In the genomic region with DNA sequence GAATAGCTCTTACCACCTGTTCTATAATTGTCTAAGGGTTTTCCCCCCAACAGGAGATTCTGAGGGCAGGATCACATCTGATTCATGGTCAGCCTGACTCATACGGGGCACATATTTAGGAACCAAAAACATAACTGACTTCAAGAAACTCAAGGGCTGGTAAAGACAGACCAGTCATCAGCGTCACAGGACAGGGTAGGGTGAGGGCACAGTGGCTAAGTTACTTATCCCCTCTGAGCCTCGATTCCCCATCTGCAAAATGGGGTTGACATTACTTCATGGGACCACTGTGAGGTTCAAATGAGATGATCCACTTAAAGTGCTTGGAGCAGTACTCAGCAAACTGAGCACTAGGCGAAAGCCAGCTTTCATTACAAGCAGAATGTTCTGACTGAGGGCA, we compare ENCODE assay signal across 8 cellular contexts. TPM values are rescaled to one million over a fixed set of nuclear protein-coding genes. Genes with fewer than 3 reads are reported as not detected.
DNase-seq lines count a peak whose midpoint lies in the region; TF ChIP-seq lines count a peak whose summit lies in the region.

No MANE protein-coding gene starts in this region.

- H4K20me1 ChIP-seq in fibroblast of lung (ENCODE audit: control insufficient read depth, extremely low read depth, insufficient read depth, low read length): no peaks in the 10 kb centered on the region

- DNase-seq in DMS53 (lab: John Stamatoyannopoulos, UW) (peak; percentile 37), DMS53 treated with DMSO at 0.1 percent for 48 hours (lab: John Stamatoyannopoulos, UW; ENCODE audit: unreplicated experiment) (no peak), HL-60 (ENCODE audit: low read depth in 1 of 2, low spot score in 1 of 2) (no peak), fibroblast of lung (ENCODE audit: low read depth in 2 of 2) (peak; percentile 13 to 54), trophoblast cell (peak; percentile 23 to 45), SKM-1 (lab: John Stamatoyannopoulos, UW; ENCODE audit: unreplicated experiment) (no peak), NCI-H526 treated with DMSO at 0.1 percent for 48 hours (lab: John Stamatoyannopoulos, UW) (no peak)
- DNase-seq in activated CD8-positive, alpha-beta memory T cell treated with anti-CD3 and anti-CD28 coated beads, Interleukin-2, amount 50 U/mL, for 24 hours (ENCODE audit: extremely low read depth): peak; percentile 17

- H3K4ac ChIP-seq in trophoblast cell (ENCODE audit: low read depth, low read length): no peak overlapping the region

- H4K8ac ChIP-seq in trophoblast cell (ENCODE audit: low read depth, low read length): peak overlapping the region; percentile 92

- H4K91ac ChIP-seq in trophoblast cell (ENCODE audit: low read depth, low read length): peak overlapping the region; percentile 48

- H2BK120ac ChIP-seq in trophoblast cell (ENCODE audit: insufficient read depth, low read length, poor library complexity): no peak overlapping the region

- H3K9me3 ChIP-seq in fibroblast of lung (ENCODE audit: control insufficient read depth, insufficient read depth, low read depth, low read length) (no peaks in the 10 kb centered on the region), trophoblast cell (ENCODE audit: insufficient read depth, low read depth, low read length) (no peaks in the 10 kb centered on the region)

- H3K27ac ChIP-seq in HL-60 (replicated peaks) (peak overlapping the region; percentile 80), fibroblast of lung (ENCODE audit: insufficient read depth, low read length) (peak overlapping the region; percentile 97), trophoblast cell (ENCODE audit: low read depth, low read length) (no peak overlapping the region)

- no peak for TF ChIP-seq CTCF in HL-60 (IDR thresholded peaks at IDR 0.05; ENCODE audit: insufficient read depth, low read length)
- no peak for TF ChIP-seq CTCF in fibroblast of lung (conservative IDR thresholded peaks at IDR 0.05 in 1 of 2, IDR thresholded peaks at IDR 0.05 in 1 of 2; ENCODE audit: low read depth in 1 of 2, low read length in 2 of 2)

- H3K4me2 ChIP-seq in fibroblast of lung (ENCODE audit: extremely low read depth, insufficient read depth, low read length) (peak overlapping the region; percentile 96), trophoblast cell (ENCODE audit: low read length) (peak overlapping the region; percentile 73)

- H3K14ac ChIP-seq in trophoblast cell (ENCODE audit: low read length): peak overlapping the region; percentile 63

- H3K36me3 ChIP-seq in fibroblast of lung (ENCODE audit: control insufficient read depth, insufficient read depth, low read length): peaks cover 3% of the 10 kb centered on the region
- peaks cover 0 to 2% of the 10 kb centered on the region in 2 experiments for H3K36me3 ChIP-seq in trophoblast cell (ENCODE audit: control insufficient read depth in 1 of 2, insufficient read depth in 2 of 2, low read length in 2 of 2)

- no peak overlapping the region for H2BK12ac ChIP-seq in trophoblast cell (ENCODE audit: low read length)

- peaks cover 32% of the 10 kb centered on the region for H3K79me2 ChIP-seq in fibroblast of lung (ENCODE audit: control insufficient read depth, insufficient read depth, low read length)
- peaks cover 7% of the 10 kb centered on the region for H3K79me2 ChIP-seq in trophoblast cell (ENCODE audit: control insufficient read depth, insufficient read depth, low read length, poor library complexity)

- peaks cover 9% of the 10 kb centered on the region for H3K4me1 ChIP-seq in fibroblast of lung (ENCODE audit: control insufficient read depth, extremely low read depth, insufficient read depth, low read length)
- peaks cover 5 to 10% of the 10 kb centered on the region in 2 experiments for H3K4me1 ChIP-seq in trophoblast cell (ENCODE audit: control insufficient read depth in 1 of 2, insufficient read depth in 2 of 2, low read length in 2 of 2)

- H3K27me3 ChIP-seq in HL-60 (ENCODE audit: insufficient read depth, poor library complexity, severe bottlenecking): no peaks in the 10 kb centered on the region
- no peaks in the 10 kb centered on the region for H3K27me3 ChIP-seq in fibroblast of lung (ENCODE audit: control insufficient read depth, insufficient read depth, low read length)
- no peaks in the 10 kb centered on the region for H3K27me3 ChIP-seq in trophoblast cell (ENCODE audit: insufficient read depth, low read length)

- H2AFZ ChIP-seq in fibroblast of lung (ENCODE audit: low read length): peak overlapping the region; percentile 89
- no peak overlapping the region for H2AFZ ChIP-seq in trophoblast cell (ENCODE audit: insufficient read depth, low read length, poor library complexity)

- H4K12ac ChIP-seq in trophoblast cell (ENCODE audit: low read depth, low read length): no peak overlapping the region

- no peak overlapping the region for H3K18ac ChIP-seq in trophoblast cell (ENCODE audit: low read length)

- H3K79me1 ChIP-seq in trophoblast cell (ENCODE audit: low read length): peaks cover 10% of the 10 kb centered on the region

- H3K4me3 ChIP-seq in HL-60 (replicated peaks; ENCODE audit: insufficient read depth, low read length) (peak overlapping the region; percentile 84), fibroblast of lung (replicated peaks in 1 of 4; ENCODE audit: control extremely low read depth in 1 of 4, insufficient read depth in 1 of 4, low read depth in 3 of 4, low read length in 4 of 4) (peak overlapping the region; percentile 88 to 98 (median 93)), trophoblast cell (ENCODE audit: low read depth, low read length) (peak overlapping the region; percentile 88)

- H2BK5ac ChIP-seq in trophoblast cell (ENCODE audit: low read depth, low read length, poor library complexity): no peak overlapping the region

- WGBS in trophoblast cell (ENCODE audit: extremely low coverage, insufficient coverage, insufficient read length): no CpG with 5 or more reads among the region's 4 CpGs

- H3K9ac ChIP-seq in fibroblast of lung (ENCODE audit: insufficient read depth, low read length) (peak overlapping the region; percentile 94), trophoblast cell (ENCODE audit: low read length) (peak overlapping the region; percentile 87)

- H2AK5ac ChIP-seq in trophoblast cell (ENCODE audit: low read length): no peak overlapping the region

- no peak overlapping the region for H3K23ac ChIP-seq in trophoblast cell (ENCODE audit: low read length)

RNA-seq across cellular contexts. Expression of gene CINP, which starts 0.6 kb away (rescaled TPM):
- total RNA-seq in fibroblast of lung: 41.6 and 42.8 TPM in 2 replicates
- 71.8 and 84.1 TPM in 2 replicates for polyA plus RNA-seq in fibroblast of lung
- 50.6 and 61.2 TPM in 2 replicates for polyA plus RNA-seq in fibroblast of lung (2012)
- polyA minus RNA-seq in fibroblast of lung (ENCODE audit: low replicate concordance): 19.1 and 39.8 TPM in 2 replicates
- polyA plus RNA-seq in trophoblast cell (2013): 22.1 and 23.0 TPM in 2 replicates

RNA-seq across cellular contexts. Expression of gene TECPR2, which starts 0.7 kb away (rescaled TPM):
- 10.3 and 17.8 TPM in 2 replicates for total RNA-seq in fibroblast of lung
- polyA plus RNA-seq in fibroblast of lung: 9.2 and 10.5 TPM in 2 replicates
- 11.1 and 12.3 TPM in 2 replicates for polyA plus RNA-seq in fibroblast of lung (2012)
- polyA minus RNA-seq in fibroblast of lung (ENCODE audit: low replicate concordance): 27.8 and 38.0 TPM in 2 replicates
- polyA plus RNA-seq in trophoblast cell (2013): 6.6 and 6.9 TPM in 2 replicates

RNA-seq across cellular contexts. Expression of gene ZNF839, which starts 42.5 kb away (rescaled TPM):
- total RNA-seq in fibroblast of lung: 8.2 and 8.8 TPM in 2 replicates
- 5.7 and 6.6 TPM in 2 replicates for polyA plus RNA-seq in fibroblast of lung
- 3.9 and 4.5 TPM in 2 replicates for polyA plus RNA-seq in fibroblast of lung (2012)
- 5.1 and 10.2 TPM in 2 replicates for polyA minus RNA-seq in fibroblast of lung (ENCODE audit: low replicate concordance)
- 4.2 and 4.8 TPM in 2 replicates for polyA plus RNA-seq in trophoblast cell (2013)

RNA-seq across cellular contexts. Expression of gene MOK, which starts 57.1 kb away (rescaled TPM):
- total RNA-seq in fibroblast of lung: 3.6 and 4.3 TPM in 2 replicates
- 4.7 and 5.9 TPM in 2 replicates for polyA plus RNA-seq in fibroblast of lung
- 4.5 TPM in 2 replicates for polyA plus RNA-seq in fibroblast of lung (2012)
- 4.9 and 11.3 TPM in 2 replicates for polyA minus RNA-seq in fibroblast of lung (ENCODE audit: low replicate concordance)
- polyA plus RNA-seq in trophoblast cell (2013): 2.2 and 2.3 TPM in 2 replicates

Comparison
In these comparisons a context has a peak if more than half of its experiments do, and no peak if none do; other contexts are left out.
1. DNase-seq: peak in DMS53 (single experiment), activated CD8-positive, alpha-beta memory T cell treated with anti-CD3 and anti-CD28 coated beads, Interleukin-2, amount 50 U/mL, for 24 hours (single experiment), fibroblast of lung (2 of 2) and trophoblast cell (2 of 2); none in DMS53 treated with DMSO at 0.1 percent for 48 hours (single experiment), HL-60 (0 of 2), SKM-1 (single experiment) and NCI-H526 treated with DMSO at 0.1 percent for 48 hours (single experiment).
2. Peak in every context shown above with its lines, with median percentiles within 50 percentile points of each other: H3K4me3 ChIP-seq.